Comparison of ENCODE assay signal across 19 cellular contexts in genomic region chr14:69006346-69006745, GRCh38. TPM values are rescaled to one million over a fixed set of nuclear protein-coding genes. Genes with fewer than 3 reads are reported as not detected.
DNase-seq lines count a peak whose midpoint lies in the region; ATAC-seq, FAIRE-seq and TF ChIP-seq lines count a peak whose summit lies in the region.
"Had no signal": no experiment of that assay in that cellular context is flagged by ENCODE, and none has a peak within 500 bp of the region (broad histone marks: within the 10 kb centered on the region; RNA-seq: fewer than 3 reads in every experiment).

No MANE protein-coding gene starts in this region.

- TF ChIP-seq CTCF in HCT116 (IDR thresholded peaks at IDR 0.05 in 2 of 3, conservative IDR thresholded peaks at IDR 0.05 in 1 of 3; ENCODE audit: borderline replicate concordance in 1 of 3, insufficient read depth in 1 of 3, low read depth in 2 of 3, low read length in 2 of 3) (no peak), K562 (IDR thresholded peaks at IDR 0.05 in 2 of 3, conservative IDR thresholded peaks at IDR 0.05 in 1 of 3; ENCODE audit: insufficient read depth in 2 of 3, low read depth in 1 of 3, low read length in 3 of 3) (no peak), stomach (IDR thresholded peaks at IDR 0.05) (no peak), testis (IDR thresholded peaks at IDR 0.05) (no peak)

- no peak overlapping the region for H3K27ac Mint-ChIP-seq in T-helper 17 cell
- H3K27ac Mint-ChIP-seq: stimulated activated naive CD8-positive, alpha-beta T cell treated with anti-CD3 and anti-CD28 coated beads, Interleukin-15, amount 100 ng/mL, for 72 hours had no signal

- in situ Hi-C loops in K562 (cut with MboI), result no loop called here

- H3K36me3 ChIP-seq in HCT116 (ENCODE audit: control insufficient read depth in 1 of 2, insufficient read depth in 2 of 2, low read length in 2 of 2) (no peaks in the 10 kb centered on the region), K562 (ENCODE audit: control insufficient read depth, insufficient read depth, low read length) (no peaks in the 10 kb centered on the region), muscle layer of duodenum (ENCODE audit: control insufficient read depth in 1 of 2, insufficient read depth in 2 of 2, low read length in 2 of 2) (no peaks in the 10 kb centered on the region), stomach (no peaks in the 10 kb centered on the region), testis (ENCODE audit: low read depth, missing control alignments) (no peaks in the 10 kb centered on the region)
- H3K36me3 ChIP-seq: BLaER1 treated with 17β-estradiol and CSF1 and Interleukin-3, amounts not matched to agents 10 nM and 100 nM; SJCRH30; transverse colon; WERI-Rb-1 had no signal

- POLR2A ChIA-PET in HCT116 (lab: Charles Lee) (no interaction called here), K562 (lab: Yijun Ruan, JAX) (no interaction called here)

- H3K27me3 Mint-ChIP-seq in T-helper 17 cell, result peaks cover 23% of the 10 kb centered on the region
- H3K27me3 Mint-ChIP-seq: stimulated activated naive CD8-positive, alpha-beta T cell treated with anti-CD3 and anti-CD28 coated beads, Interleukin-15, amount 100 ng/mL, for 72 hours had no signal

- H3K36me3 Mint-ChIP-seq in T-helper 17 cell (ENCODE audit: low read depth), result peaks cover 3% of the 10 kb centered on the region
- H3K36me3 Mint-ChIP-seq: brain had no signal

- H3K4me3 ChIP-seq in HCT116 (replicated peaks in 1 of 2; ENCODE audit: low read depth in 1 of 2, low read length in 2 of 2) (no peak overlapping the region), K562 (no peak overlapping the region), muscle layer of duodenum (ENCODE audit: low read depth in 1 of 2, low read length in 2 of 2) (no peak overlapping the region), stomach (no peak overlapping the region), testis (no peak overlapping the region)
- H3K4me3 ChIP-seq: BLaER1 treated with 17β-estradiol and CSF1 and Interleukin-3, amounts not matched to agents 10 nM and 100 nM; GM12878; SJCRH30; transverse colon had no signal

- TF ChIP-seq POLR2A in HCT116 (IDR thresholded peaks at IDR 0.05; ENCODE audit: borderline replicate concordance, extremely low read depth, insufficient read depth, insufficient read length) (no peak), K562 (conservative IDR thresholded peaks at IDR 0.05) (no peak), stomach (IDR thresholded peaks at IDR 0.05) (no peak), testis (IDR thresholded peaks at IDR 0.05) (no peak)

- FAIRE-seq in K562 (lab: Jason Lieb, UNC), result no peak
- FAIRE-seq: GM12878 had no signal

- 18% methylated on average over 4 of the region's 5 CpGs for WGBS in K562 (ENCODE audit: insufficient coverage, low coverage, missing lambda C conversion rate)
- 91 to 96% (median 94%) methylated on average over 5 of the region's 5 CpGs for WGBS in stomach, 5 donors
- 87 to 94% methylated on average over 5 of the region's 5 CpGs for WGBS in testis, 2 donors

- H4K20me1 ChIP-seq in HCT116 (ENCODE audit: insufficient read depth) (no peaks in the 10 kb centered on the region), K562 (replicated peaks; ENCODE audit: control insufficient read depth, insufficient read depth, low read length) (no peaks in the 10 kb centered on the region)
- H4K20me1 ChIP-seq: BLaER1 treated with 17β-estradiol and CSF1 and Interleukin-3, amounts not matched to agents 10 nM and 100 nM had no signal

- no peak for ATAC-seq in HCT116
- ATAC-seq in K562, result no peak
- ATAC-seq in T-helper 17 cell, result no peak
- ATAC-seq: GM12878; stimulated activated naive CD8-positive, alpha-beta T cell treated with anti-CD3 and anti-CD28 coated beads, Interleukin-15, amount 100 ng/mL, for 72 hours had no signal

- H3K4me2 ChIP-seq in HCT116 (ENCODE audit: low read length) (peak overlapping the region; percentile 69; the same call in 1 of the 2 replicates), K562 (ENCODE audit: insufficient read depth, low read length) (no peak overlapping the region)
- H3K4me2 ChIP-seq: BLaER1 treated with 17β-estradiol and CSF1 and Interleukin-3, amounts not matched to agents 10 nM and 100 nM had no signal

- no peak for TF ChIP-seq EP300 in K562 (IDR thresholded peaks at IDR 0.05; ENCODE audit: low read length)
- TF ChIP-seq EP300 in stomach (IDR thresholded peaks at IDR 0.05), result no peak

- H3K9me3 ChIP-seq in HCT116 (ENCODE audit: control insufficient read depth in 1 of 2, insufficient read depth in 1 of 2, low read depth in 1 of 2, low read length in 2 of 2) (no peaks in the 10 kb centered on the region), K562 (replicated peaks; ENCODE audit: control insufficient read depth, insufficient read depth, low read depth, low read length) (no peaks in the 10 kb centered on the region), muscle layer of duodenum (ENCODE audit: control insufficient read depth in 1 of 2, low read length in 2 of 2) (no peaks in the 10 kb centered on the region), stomach (no peaks in the 10 kb centered on the region), testis (no peaks in the 10 kb centered on the region), T-helper 17 cell (ENCODE audit: control insufficient read depth, low read length, poor library complexity, severe bottlenecking) (no peaks in the 10 kb centered on the region)
- H3K9me3 ChIP-seq: BLaER1 treated with 17β-estradiol and CSF1 and Interleukin-3, amounts not matched to agents 10 nM and 100 nM; SJCRH30; transverse colon had no signal

- H3K9me2 ChIP-seq in HCT116 (ENCODE audit: insufficient read depth), result no peaks in the 10 kb centered on the region

- TF ChIP-seq RAD21 in HCT116 (IDR thresholded peaks at IDR 0.05; ENCODE audit: low read depth) (no peak), K562 (CRISPR knock-in tag; conservative IDR thresholded peaks at IDR 0.05 in 1 of 2, IDR thresholded peaks at IDR 0.05 in 1 of 2) (no peak)

- no peaks in the 10 kb centered on the region for H3K79me2 ChIP-seq in HCT116 (ENCODE audit: insufficient read depth, low read length)
- H3K79me2 ChIP-seq in K562 (ENCODE audit: control insufficient read depth, insufficient read depth, low read length), result no peaks in the 10 kb centered on the region

- H3K4me1 ChIP-seq in HCT116 (ENCODE audit: control insufficient read depth in 1 of 2, insufficient read depth in 2 of 2, low read length in 2 of 2), result peaks cover 23 to 30% of the 10 kb centered on the region in 2 experiments
- H3K4me1 ChIP-seq in K562 (replicated peaks in 1 of 2; ENCODE audit: control insufficient read depth in 2 of 2, insufficient read depth in 2 of 2, low read length in 2 of 2), result peaks cover 0 to 4% of the 10 kb centered on the region in 2 experiments; a peak in 2 of 5 replicates
- H3K4me1 ChIP-seq in muscle layer of duodenum (ENCODE audit: control insufficient read depth in 1 of 2, insufficient read depth in 2 of 2, low read length in 2 of 2), result peaks cover 0 to 4% of the 10 kb centered on the region in 2 donors
- peaks cover 5 to 16% (median 11%) of the 10 kb centered on the region in 4 donors for H3K4me1 ChIP-seq in stomach
- no peaks in the 10 kb centered on the region for H3K4me1 ChIP-seq in testis
- H3K4me1 ChIP-seq: BLaER1 treated with 17β-estradiol and CSF1 and Interleukin-3, amounts not matched to agents 10 nM and 100 nM had no signal

- RAD21 ChIA-PET in HCT116 (lab: Charles Lee; ENCODE audit: low non-redundant PET in 1 of 2, low total read pairs in 2 of 2, uncharacterized antibody in 2 of 2, unreplicated experiment in 2 of 2), result no interaction called here

- no TSS peak for BruUV-seq in HCT116 (replicated peaks; lab: Mats Ljungman, UMichigan)
- no TSS peak for BruUV-seq in K562 (replicated peaks; lab: Mats Ljungman, UMichigan)

- H3K27ac ChIP-seq in HCT116 (ENCODE audit: low read depth, low read length) (no peak overlapping the region), K562 (ENCODE audit: extremely low read depth, low read depth, low read length) (no peak overlapping the region), muscle layer of duodenum (ENCODE audit: low read length) (peak overlapping the region; percentile 39), stomach (peak overlapping the region in 4 of 5 donors; percentile 39 to 62 (median 51)), testis (no peak overlapping the region)
- H3K27ac ChIP-seq: BLaER1 treated with 17β-estradiol and CSF1 and Interleukin-3, amounts not matched to agents 10 nM and 100 nM; SJCRH30; WERI-Rb-1 had no signal

- peaks cover 17% of the 10 kb centered on the region for H3K4me1 Mint-ChIP-seq in T-helper 17 cell

- H3K9ac ChIP-seq in HCT116 (ENCODE audit: low read length) (no peak overlapping the region), K562 (ENCODE audit: insufficient read depth in 1 of 2, low read depth in 2 of 2, low read length in 2 of 2) (no peak overlapping the region)
- H3K9ac ChIP-seq: BLaER1 treated with 17β-estradiol and CSF1 and Interleukin-3, amounts not matched to agents 10 nM and 100 nM had no signal

- H2AFZ ChIP-seq in HCT116 (ENCODE audit: low read depth, low read length, poor library complexity, severe bottlenecking), result no peak overlapping the region
- no peak overlapping the region for H2AFZ ChIP-seq in K562 (ENCODE audit: low read depth, low read length)

- H3K9me1 ChIP-seq in K562 (ENCODE audit: control insufficient read depth, insufficient read depth, low read length), result no peaks in the 10 kb centered on the region

- H3K4me3 Mint-ChIP-seq in T-helper 17 cell, result no peak overlapping the region
- H3K4me3 Mint-ChIP-seq: brain; neural crest cell; stimulated activated naive CD8-positive, alpha-beta T cell treated with anti-CD3 and anti-CD28 coated beads, Interleukin-15, amount 100 ng/mL, for 72 hours had no signal

- DNase-seq in HCT116 (ENCODE audit: low read depth, low spot score) (no peak), K562 (ENCODE audit: extremely low read depth in 1 of 4, low spot score in 3 of 4) (peak in 3 of 4 experiments; percentile 10 to 15 (median 14)), stomach (no peak), DMS 273 treated with DMSO at 0.1 percent for 48 hours (lab: John Stamatoyannopoulos, UW) (no peak), testis (no peak), T-helper 17 cell (no peak)
- no peak for DNase-seq in activated naive CD4-positive, alpha-beta T cell (lab: John Stamatoyannopoulos, UW)
- DNase-seq: activated CD4-positive, alpha-beta T cell treated with anti-CD3 and anti-CD28 coated beads for 4 hours; stimulated activated CD4-positive, alpha-beta T cell treated with anti-CD3 and anti-CD28 coated beads, Interleukin-12 subunit alpha, Interleukin-12 subunit beta, amount 100 ng/mL, for 4 hours; stimulated activated CD4-positive, alpha-beta T cell treated with anti-CD3 and anti-CD28 coated beads, Interleukin-2, amount 100 ng/mL, for 48 hours; stimulated activated naive CD8-positive, alpha-beta T cell treated with anti-CD3 and anti-CD28 coated beads, Interleukin-15, amount 100 ng/mL, for 72 hours; WERI-Rb-1 had no signal

- H3K27me3 ChIP-seq in HCT116 (ENCODE audit: insufficient read depth, low read length) (no peaks in the 10 kb centered on the region), K562 (ENCODE audit: control insufficient read depth in 2 of 2, insufficient read depth in 2 of 2, low read length in 2 of 2) (0 out of 5 replicates have a peak, but pooled peaks cover 0 to 5% of the 10 kb centered on the region in 2 experiments), muscle layer of duodenum (ENCODE audit: low read depth, low read length) (no peaks in the 10 kb centered on the region), stomach (no peaks in the 10 kb centered on the region), testis (no peaks in the 10 kb centered on the region)
- H3K27me3 ChIP-seq: BLaER1 treated with 17β-estradiol and CSF1 and Interleukin-3, amounts not matched to agents 10 nM and 100 nM; SJCRH30; transverse colon had no signal

- CTCF ChIA-PET in HCT116 (lab: Charles Lee) (no interaction called here), K562 (lab: Yijun Ruan, JAX; ENCODE audit: low intra/inter-chr PET ratio) (no interaction called here)

- intact Hi-C loops in HCT116 (cut with micrococcal nuclease) (no loop called here), K562 (cut with micrococcal nuclease) (loop anchor here (10.0 kb wide), 1 partner anchor 92 kb away; no protein-coding TSS in a partner anchor), stomach (cut with DNase I; ENCODE audit: low total_unique reads) (no loop called here), testis (cut with DNase I; ENCODE audit: low total_unique reads) (no loop called here)

RNA-seq across cellular contexts. Expression of gene ACTN1, which starts 27.2 kb away (rescaled TPM):
- 123 TPM for total RNA-seq in HCT116 (2021; ENCODE audit: unreplicated experiment)
- 134 and 167 TPM in 2 replicates for polyA plus RNA-seq in HCT116 (2012)
- 54.6 and 92.3 TPM in 2 replicates for total RNA-seq in K562 (2011; cell fraction: chromatin; rRNA removed; ENCODE audit: low replicate concordance)
- 49.7 and 53.4 TPM in 2 replicates for total RNA-seq in K562 (2011; cell fraction: nucleolus; rRNA removed)
- total RNA-seq in K562 (2011; cell fraction: nucleoplasm; rRNA removed), result 46.1 and 65.6 TPM in 2 replicates
- 42.5 and 47.3 TPM in 2 replicates for total RNA-seq in K562 (2014; rRNA removed)
- total RNA-seq in K562 (2014; rRNA removed; fragmentation: Illumina TruSeq; extraction: Trizol), result 15.9 and 16.8 TPM in 2 replicates
- 26.1 and 26.8 TPM in 2 replicates for total RNA-seq in K562 (2015; rRNA removed; fragmentation: Illumina TruSeq; extraction: Trizol)
- total RNA-seq in K562 (2021), result 62.3 and 67.7 TPM in 2 replicates
- polyA plus RNA-seq in K562 (2011; rRNA removed), result 37.3 and 44.7 TPM in 2 replicates
- polyA plus RNA-seq in K562 (2011; cell fraction: cytosol; rRNA removed), result 33.0 and 71.5 TPM in 2 replicates
- 38.8 and 47.1 TPM in 2 replicates for polyA plus RNA-seq in K562 (2011; cell fraction: nucleus; rRNA removed)
- 63.9 and 83.3 TPM in 2 replicates for polyA plus RNA-seq in K562 (2012)
- polyA plus RNA-seq in K562 (2014; fragmentation: Illumina TruSeq; extraction: Trizol), result 56.9 and 59.2 TPM in 2 replicates
- polyA plus RNA-seq in K562 (2014; fragmentation: Nextera tagmentation; extraction: Ambion mirVana), result 1 to 10 TPM; 2.2 to 5.6 TPM
- polyA plus RNA-seq in K562 (2014; rRNA removed), result 30.8 and 34.5 TPM in 2 replicates
- polyA minus RNA-seq in K562 (2011; rRNA and poly(A)+ RNA removed), result 50.7 and 52.2 TPM in 2 replicates
- polyA minus RNA-seq in K562 (2011; cell fraction: cytosol; rRNA and poly(A)+ RNA removed), result 66.1 and 73.5 TPM in 2 replicates
- polyA minus RNA-seq in K562 (2011; cell fraction: nucleus; rRNA and poly(A)+ RNA removed), result 25.3 and 32.7 TPM in 2 replicates
- total RNA-seq in stomach, result 100 to 1,000 TPM; 191 to 504 (median 237) TPM
- polyA plus RNA-seq in stomach, result 10 to 100 TPM; 25.7 to 87.7 (median 43.6) TPM
- 10 to 100 TPM; 51.0 to 69.5 TPM for total RNA-seq in testis
- polyA plus RNA-seq in testis (ENCODE audit: insufficient read depth, low read depth, low replicate concordance), result 82.3 TPM
- 10 to 100 TPM; 36.8 to 88.9 TPM for total RNA-seq in T-helper 17 cell

Comparison
In these comparisons a context has a peak if more than half of its experiments do, and no peak if none do; other contexts are left out.
1. DNase-seq: peak in K562 (3 of 4); none in HCT116 (single experiment), stomach (single experiment), DMS 273 treated with DMSO at 0.1 percent for 48 hours (single experiment), activated naive CD4-positive, alpha-beta T cell (0 of 4), testis (single experiment) and T-helper 17 cell (0 of 3).
2. H3K27ac ChIP-seq: peak in muscle layer of duodenum (single experiment) and stomach (4 of 5); none in HCT116 (single experiment), K562 (single experiment) and testis (0 of 2).